ENCODE assay signal across 9 cellular contexts in the genomic region with DNA sequence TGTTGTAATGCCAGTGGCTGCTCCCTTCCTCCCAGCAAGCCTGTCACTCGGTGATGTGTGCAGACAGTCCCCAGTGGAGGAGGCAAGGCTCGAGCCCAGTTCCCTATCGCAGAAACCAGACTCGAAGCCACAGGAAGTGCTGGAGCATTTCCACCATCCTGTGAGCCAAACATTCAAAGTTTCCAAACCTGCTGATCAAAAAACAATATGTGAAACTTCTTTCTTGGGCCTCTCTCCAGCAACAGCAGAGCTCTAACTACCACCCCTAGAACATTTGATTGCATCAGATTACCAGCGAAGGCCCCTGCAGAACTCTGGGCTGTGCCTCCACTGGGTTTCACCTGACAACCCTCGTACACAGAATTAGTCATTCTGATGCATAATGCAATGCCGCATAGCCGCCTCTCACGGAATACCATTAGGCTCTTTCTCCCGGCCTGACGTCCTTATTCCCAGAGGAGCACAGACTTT.
DNase-seq lines count a peak whose midpoint lies in the region; ATAC-seq, FAIRE-seq and TF ChIP-seq lines count a peak whose summit lies in the region.
"Had no signal": no experiment of that assay in that cellular context is flagged by ENCODE, and none has a peak within 500 bp of the region (broad histone marks: within the 10 kb centered on the region; RNA-seq: fewer than 3 reads in every experiment).

No MANE protein-coding gene starts in this region.

- H3K27me3 Mint-ChIP-seq in CD8-positive, alpha-beta T cell (ENCODE audit: low read depth), result no peaks in the 10 kb centered on the region
- no peaks in the 10 kb centered on the region for H3K27me3 Mint-ChIP-seq in nephron (ENCODE audit: low read depth)

- DNase-seq in CD8-positive, alpha-beta T cell, result peak in 2 of 7 experiments; percentile 30 to 31
- peak; percentile 34 for DNase-seq in activated CD4-positive, alpha-beta T cell treated with anti-CD3 and anti-CD28 coated beads, Interleukin-2, amount 50 U/mL, for 1 hour
- DNase-seq in erythroblast (lab: John Stamatoyannopoulos, UW) (peak; percentile 42 to 56), upper lobe of right lung (peak; percentile 73), small intestine (no peak)

- POLR2A ChIA-PET in CD8-positive, alpha-beta T cell (lab: Charles Lee), result interaction anchor here (7.4 kb wide), 1 partner anchor 94 kb away, joined by 54 read pairs; the partner anchor contains the start of gene ELMO1

- CTCF ChIA-PET in CD8-positive, alpha-beta T cell (lab: Charles Lee), result interaction anchor here (1.0 to 4.9 kb wide), 5 partner anchors 69 to 155 kb away, joined by 3 to 26 read pairs (median 7); partner anchors contain the start of gene ELMO1

- H3K9me3 Mint-ChIP-seq in CD8-positive, alpha-beta T cell, result no peaks in the 10 kb centered on the region
- H3K9me3 Mint-ChIP-seq in nephron, result no peaks in the 10 kb centered on the region

- H3K9me3 ChIP-seq in CD8-positive, alpha-beta T cell (ENCODE audit: low read length), result no peaks in the 10 kb centered on the region
- H3K9me3 ChIP-seq in upper lobe of right lung, result no peaks in the 10 kb centered on the region
- H3K9me3 ChIP-seq in small intestine (ENCODE audit: control insufficient read depth, low read depth), result no peaks in the 10 kb centered on the region

- FAIRE-seq in small intestine (lab: Jason Lieb, UNC), result no peak
- FAIRE-seq: TTC549 had no signal

- 36 to 55% (median 52%) methylated on average over 11 of the region's 11 CpGs for WGBS in small intestine, 3 donors

- H3K4me1 Mint-ChIP-seq in CD8-positive, alpha-beta T cell (ENCODE audit: low read depth), result peaks cover 72% of the 10 kb centered on the region
- peaks cover 69% of the 10 kb centered on the region for H3K4me1 Mint-ChIP-seq in nephron

- no peaks in the 10 kb centered on the region for H3K27me3 ChIP-seq in CD8-positive, alpha-beta T cell (ENCODE audit: insufficient read depth, low read length)
- no peaks in the 10 kb centered on the region for H3K27me3 ChIP-seq in upper lobe of right lung
- H3K27me3 ChIP-seq in small intestine (ENCODE audit: control insufficient read depth in 2 of 2, insufficient read depth in 2 of 2, low read length in 2 of 2), result no peaks in the 10 kb centered on the region

- H3K27ac ChIP-seq in CD8-positive, alpha-beta T cell (ENCODE audit: low read depth, low read length), result no peak overlapping the region
- H3K27ac ChIP-seq in upper lobe of right lung, result peak overlapping the region; percentile 78
- peak overlapping the region in 1 of 2 donors; percentile 83 for H3K27ac ChIP-seq in small intestine (ENCODE audit: low read depth in 1 of 2, low read length in 1 of 2)

- no peaks in the 10 kb centered on the region for H3K36me3 ChIP-seq in CD8-positive, alpha-beta T cell (ENCODE audit: insufficient read depth, low read length)
- H3K36me3 ChIP-seq in upper lobe of right lung (no peaks in the 10 kb centered on the region), small intestine (ENCODE audit: control insufficient read depth in 2 of 2, insufficient read depth in 2 of 2, low read length in 2 of 2) (no peaks in the 10 kb centered on the region)

- no peak overlapping the region for H3K4me3 ChIP-seq in CD8-positive, alpha-beta T cell (ENCODE audit: low read depth, low read length)
- H3K4me3 ChIP-seq in upper lobe of right lung (no peak overlapping the region), small intestine (ENCODE audit: low read depth in 1 of 2, low read length in 2 of 2) (no peak overlapping the region)

- peak; percentile 57 for TF ChIP-seq POLR2A in erythroblast (IDR thresholded peaks at IDR 0.05; ENCODE audit: low read length)

- intact Hi-C loops in CD8-positive, alpha-beta T cell (cut with DNase I, micrococcal nuclease), result loop anchor here (5.0 to 10.0 kb wide), 8 partner anchors 58 to 1202 kb away; partner anchors contain the start of genes EEPD1 (in 2 of the 2) and AOAH (in 1 of the 2)
- intact Hi-C loops in upper lobe of right lung (cut with DNase I), result no loop called here

- peak overlapping the region; percentile 67 for H3K27ac Mint-ChIP-seq in CD8-positive, alpha-beta T cell
- peak overlapping the region; percentile 54 to 93 (median 80) for H3K27ac Mint-ChIP-seq in nephron

- H3K4me3 Mint-ChIP-seq in CD8-positive, alpha-beta T cell, result peak overlapping the region; percentile 46
- peak overlapping the region in 1 of 3 experiments; percentile 44 for H3K4me3 Mint-ChIP-seq in nephron

- no peak for ATAC-seq in CD8-positive, alpha-beta T cell
- peak; percentile 57 for ATAC-seq in HG03378 (IDR thresholded peaks at IDR 0.05; ENCODE audit: unreplicated experiment)
- ATAC-seq in upper lobe of right lung, result peak; percentile 92
- no peak for ATAC-seq in GM19455 (IDR thresholded peaks at IDR 0.05; ENCODE audit: unreplicated experiment)

- no peak for TF ChIP-seq CTCF in CD8-positive, alpha-beta T cell (IDR thresholded peaks at IDR 0.05)
- no peak for TF ChIP-seq CTCF in nephron (IDR thresholded peaks at IDR 0.05; ENCODE audit: unreplicated experiment in 3 of 3)
- no peak for TF ChIP-seq CTCF in upper lobe of right lung (IDR thresholded peaks at IDR 0.05)

- H3K4me1 ChIP-seq in CD8-positive, alpha-beta T cell (ENCODE audit: insufficient read depth, low read length), result peaks cover 28% of the 10 kb centered on the region
- H3K4me1 ChIP-seq in upper lobe of right lung (peaks cover 48% of the 10 kb centered on the region), small intestine (ENCODE audit: control insufficient read depth in 2 of 2, insufficient read depth in 1 of 2, low read depth in 1 of 2, low read length in 1 of 2) (peaks cover 0 to 8% of the 10 kb centered on the region in 2 donors)

- peaks cover 7% of the 10 kb centered on the region for H3K36me3 Mint-ChIP-seq in CD8-positive, alpha-beta T cell
- H3K36me3 Mint-ChIP-seq in nephron (ENCODE audit: low read depth), result no peaks in the 10 kb centered on the region

Comparison
In these comparisons a context has a peak if more than half of its experiments do, and no peak if none do; other contexts are left out.
1. ATAC-seq: peak in HG03378 (single experiment) and upper lobe of right lung (single experiment); none in CD8-positive, alpha-beta T cell (single experiment) and GM19455 (single experiment).